Comparison of ENCODE assay signal across 18 cellular contexts in the genomic region with DNA sequence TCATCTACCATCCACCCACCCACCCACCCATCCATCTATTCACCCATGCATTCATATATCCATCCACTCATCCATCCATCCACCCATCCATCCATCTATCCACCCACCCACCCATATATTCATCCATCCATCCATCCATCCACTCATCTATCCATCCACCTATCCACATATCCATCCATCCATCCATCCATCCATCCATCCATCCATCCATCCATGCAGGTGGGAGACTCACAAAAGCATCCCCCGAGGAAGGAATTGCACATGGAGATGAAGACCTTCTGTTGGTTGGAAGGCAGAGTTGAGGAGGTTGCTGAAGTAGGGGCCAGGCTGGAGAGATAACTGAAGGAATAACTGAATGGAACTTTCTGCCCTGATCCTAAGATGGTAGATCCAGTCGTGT.
DNase-seq lines count a peak whose midpoint lies in the region; ATAC-seq, FAIRE-seq and TF ChIP-seq lines count a peak whose summit lies in the region.
"Had no signal": no experiment of that assay in that cellular context is flagged by ENCODE, and none has a peak within 500 bp of the region (broad histone marks: within the 10 kb centered on the region; RNA-seq: fewer than 3 reads in every experiment).

No MANE protein-coding gene starts in this region.

- H3K27ac ChIP-seq in endothelial cell of umbilical vein (ENCODE audit: insufficient read depth, low read depth, low read length) (peak overlapping the region; percentile 14), neural progenitor cell (no peak overlapping the region)
- H3K27ac ChIP-seq: SJCRH30 had no signal

- H3K36me3 ChIP-seq in endothelial cell of umbilical vein (ENCODE audit: control insufficient read depth in 2 of 2, extremely low read depth in 1 of 2, insufficient read depth in 2 of 2, low read length in 2 of 2): peaks cover 6 to 18% of the 10 kb centered on the region in 2 experiments
- H3K36me3 ChIP-seq in neural progenitor cell: no peaks in the 10 kb centered on the region
- H3K36me3 ChIP-seq: BE2C, HAP-1 had no signal

- H3K9ac ChIP-seq in endothelial cell of umbilical vein (replicated peaks; ENCODE audit: extremely low read depth, insufficient read depth, low read length) (no peak overlapping the region), neural progenitor cell (no peak overlapping the region)

- CTCF ChIA-PET in endothelial cell of umbilical vein (lab: Charles Lee): interaction anchor here (0.6 to 18.1 kb wide), 22 partner anchors 11 to 318 kb away, joined by 3 to 1173 read pairs (median 8); partner anchors contain the start of genes ALAD, C9orf43, CDC26 and POLE3

- H3K9me3 ChIP-seq in endothelial cell of umbilical vein (replicated peaks; ENCODE audit: control insufficient read depth, insufficient read depth, low read length) (no peaks in the 10 kb centered on the region), neural progenitor cell (ENCODE audit: low read depth) (no peaks in the 10 kb centered on the region)
- H3K9me3 ChIP-seq: BE2C, HAP-1, SJCRH30 had no signal

- no peak overlapping the region for H2AFZ ChIP-seq in endothelial cell of umbilical vein (ENCODE audit: low read depth, low read length)
- no peak overlapping the region for H2AFZ ChIP-seq in neural progenitor cell (replicated peaks)

- H3K27me3 Mint-ChIP-seq in T-helper 2 cell treated with Interferon-gamma antibody and Interleukin-4, amounts not matched to agents 5 μg/mL and 100 μg/mL, for 36 hours (ENCODE audit: low read depth): no peaks in the 10 kb centered on the region
- H3K27me3 Mint-ChIP-seq in CD14-positive monocyte (ENCODE audit: low read depth in 3 of 3): peaks cover 0 to 2% (median 0%) of the 10 kb centered on the region in 3 donors
- peaks cover 5% of the 10 kb centered on the region for H3K27me3 Mint-ChIP-seq in neural progenitor cell (ENCODE audit: insufficient read depth, low read depth)
- H3K27me3 Mint-ChIP-seq in activated T-cell treated with anti-CD3 and anti-CD28 coated beads, Interleukin-2, amount 50 U/mL, for 24 hours: no peaks in the 10 kb centered on the region
- H3K27me3 Mint-ChIP-seq: CD4-positive, alpha-beta memory T cell had no signal

- H3K4me2 ChIP-seq in endothelial cell of umbilical vein (ENCODE audit: insufficient read depth, low read length): no peak overlapping the region
- no peak overlapping the region for H3K4me2 ChIP-seq in neural progenitor cell

- H3K27ac Mint-ChIP-seq in T-helper 2 cell treated with Interferon-gamma antibody and Interleukin-4, amounts not matched to agents 5 μg/mL and 100 μg/mL, for 36 hours: peak overlapping the region; percentile 38
- H3K27ac Mint-ChIP-seq in CD14-positive monocyte (peak overlapping the region in 2 of 7 donors; percentile 50 to 72), neural progenitor cell (peak overlapping the region; percentile 39)
- no peak overlapping the region for H3K27ac Mint-ChIP-seq in activated T-cell treated with anti-CD3 and anti-CD28 coated beads, Interleukin-2, amount 50 U/mL, for 24 hours

- H4K20me1 ChIP-seq in endothelial cell of umbilical vein (replicated peaks; ENCODE audit: control insufficient read depth, extremely low read depth, insufficient read depth, low read length): no peaks in the 10 kb centered on the region
- no peaks in the 10 kb centered on the region for H4K20me1 ChIP-seq in neural progenitor cell (ENCODE audit: low read depth)

- DNase-seq in T-helper 2 cell treated with Interferon-gamma antibody and Interleukin-4, amounts not matched to agents 5 μg/mL and 100 μg/mL, for 36 hours (ENCODE audit: low spot score): no peak
- DNase-seq in T-helper 2 cell (no peak), CD14-positive monocyte (ENCODE audit: low spot score) (peak; percentile 16), endothelial cell of umbilical vein (ENCODE audit: low read depth, low spot score) (no peak), neural progenitor cell (ENCODE audit: low spot score) (no peak), SIG-M5 treated with dmso at 0.1 percent for 504 hours (lab: John Stamatoyannopoulos, UW; ENCODE audit: unreplicated experiment) (no peak)
- no peak for DNase-seq in activated T-cell treated with anti-CD3 and anti-CD28 coated beads, Interleukin-2, amount 50 U/mL, for 24 hours
- DNase-seq: 8988T, BE2C, DMS79, NCI-H1436, NCI-H2029 treated with DMSO at 0.1 percent for 48 hours, NCI-H774 had no signal

- H3K79me2 ChIP-seq in endothelial cell of umbilical vein (ENCODE audit: control insufficient read depth, insufficient read depth, low read length) (peaks cover 21% of the 10 kb centered on the region), neural progenitor cell (ENCODE audit: low read depth) (peaks cover 14% of the 10 kb centered on the region)

- no peak overlapping the region for H3K4me3 Mint-ChIP-seq in T-helper 2 cell treated with Interferon-gamma antibody and Interleukin-4, amounts not matched to agents 5 μg/mL and 100 μg/mL, for 36 hours
- H3K4me3 Mint-ChIP-seq in CD14-positive monocyte (no peak overlapping the region), neural progenitor cell (no peak overlapping the region)
- no peak overlapping the region for H3K4me3 Mint-ChIP-seq in activated T-cell treated with anti-CD3 and anti-CD28 coated beads, Interleukin-2, amount 50 U/mL, for 24 hours

- POLR2A ChIA-PET in endothelial cell of umbilical vein (lab: Charles Lee): no interaction called here

- no peaks in the 10 kb centered on the region for H3K27me3 ChIP-seq in endothelial cell of umbilical vein (ENCODE audit: control insufficient read depth in 2 of 2, insufficient read depth in 2 of 2, low read length in 2 of 2)
- no peaks in the 10 kb centered on the region for H3K27me3 ChIP-seq in neural progenitor cell
- H3K27me3 ChIP-seq: BE2C, SJCRH30 had no signal

- H3K36me3 Mint-ChIP-seq in T-helper 2 cell treated with Interferon-gamma antibody and Interleukin-4, amounts not matched to agents 5 μg/mL and 100 μg/mL, for 36 hours (ENCODE audit: low read depth): peaks cover 20% of the 10 kb centered on the region
- H3K36me3 Mint-ChIP-seq in CD14-positive monocyte (peaks cover 57 to 83% of the 10 kb centered on the region in 2 donors), neural progenitor cell (no peaks in the 10 kb centered on the region)
- peaks cover 72% of the 10 kb centered on the region for H3K36me3 Mint-ChIP-seq in activated T-cell treated with anti-CD3 and anti-CD28 coated beads, Interleukin-2, amount 50 U/mL, for 24 hours (ENCODE audit: low read depth)

- H3F3A ChIP-seq in neural progenitor cell (ENCODE audit: low read depth): peaks cover 6% of the 10 kb centered on the region

- H3K4me1 Mint-ChIP-seq in T-helper 2 cell treated with Interferon-gamma antibody and Interleukin-4, amounts not matched to agents 5 μg/mL and 100 μg/mL, for 36 hours (ENCODE audit: low read depth): peaks cover 35% of the 10 kb centered on the region
- H3K4me1 Mint-ChIP-seq in CD14-positive monocyte (peaks cover 67% of the 10 kb centered on the region), neural progenitor cell (peaks cover 62% of the 10 kb centered on the region)
- peaks cover 49% of the 10 kb centered on the region for H3K4me1 Mint-ChIP-seq in activated T-cell treated with anti-CD3 and anti-CD28 coated beads, Interleukin-2, amount 50 U/mL, for 24 hours (ENCODE audit: low read depth)

- no peak for TF ChIP-seq CTCF in CD14-positive monocyte (IDR thresholded peaks at IDR 0.05)
- TF ChIP-seq CTCF in endothelial cell of umbilical vein (IDR thresholded peaks at IDR 0.05; ENCODE audit: extremely low read depth in 1 of 2, insufficient read depth in 1 of 2, low read depth in 1 of 2, low read length in 2 of 2): no peak
- TF ChIP-seq CTCF in neural progenitor cell (IDR thresholded peaks at IDR 0.05): no peak

- FAIRE-seq in endothelial cell of umbilical vein (lab: Jason Lieb, UNC): no peak
- FAIRE-seq: D721Med had no signal

- no TSS peak for BruUV-seq in endothelial cell of umbilical vein (replicated peaks; lab: Mats Ljungman, UMichigan)

- ATAC-seq in GM18505 (IDR thresholded peaks at IDR 0.05; ENCODE audit: unreplicated experiment): no peak

- peaks cover 61% of the 10 kb centered on the region for H3K4me1 ChIP-seq in endothelial cell of umbilical vein (ENCODE audit: control insufficient read depth, extremely low read depth, insufficient read depth, low read length)
- peaks cover 26% of the 10 kb centered on the region for H3K4me1 ChIP-seq in neural progenitor cell

- no peak overlapping the region for H3K4me3 ChIP-seq in endothelial cell of umbilical vein (replicated peaks in 1 of 3; ENCODE audit: insufficient read depth in 1 of 3, low read depth in 1 of 3, low read length in 3 of 3)
- no peak overlapping the region for H3K4me3 ChIP-seq in neural progenitor cell
- H3K4me3 ChIP-seq: HAP-1, SJCRH30 had no signal

- TF ChIP-seq POLR2A in endothelial cell of umbilical vein (IDR thresholded peaks at IDR 0.05; ENCODE audit: low read depth, low read length) (no peak), GM18505 (IDR thresholded peaks at IDR 0.05; ENCODE audit: borderline replicate concordance, extremely low read depth, insufficient read depth, insufficient read length) (no peak)

- dilution Hi-C loops in endothelial cell of umbilical vein (cut with MboI; ENCODE audit: extremely low pct_ligation_motif_present, low sequenced_read_pairs): loop anchor here (10.0 kb wide), 1 partner anchor 64 kb away; no protein-coding TSS in a partner anchor

- H3K9me3 Mint-ChIP-seq in T-helper 2 cell treated with Interferon-gamma antibody and Interleukin-4, amounts not matched to agents 5 μg/mL and 100 μg/mL, for 36 hours: no peaks in the 10 kb centered on the region
- H3K9me3 Mint-ChIP-seq in CD14-positive monocyte: no peaks in the 10 kb centered on the region
- H3K9me3 Mint-ChIP-seq in neural progenitor cell: no peaks in the 10 kb centered on the region
- no peaks in the 10 kb centered on the region for H3K9me3 Mint-ChIP-seq in activated T-cell treated with anti-CD3 and anti-CD28 coated beads, Interleukin-2, amount 50 U/mL, for 24 hours

- intact Hi-C loops in CD14-positive monocyte (cut with micrococcal nuclease) (loop anchor here (5.0 kb wide), 2 partner anchors 67 to 313 kb away; partner anchors contain the start of genes CDC26 (in 1 of the 2) and PRPF4 (in 1 of the 2)), endothelial cell of umbilical vein (cut with micrococcal nuclease) (loop anchor here (2.0 kb wide), 1 partner anchor 316 kb away; the partner anchor contains the start of genes CDC26 and PRPF4)

- no peaks in the 10 kb centered on the region for H3K9me1 ChIP-seq in endothelial cell of umbilical vein (replicated peaks; ENCODE audit: control insufficient read depth, extremely low read depth, insufficient read depth, low read length)

TF ChIP-seq in endothelial cell of umbilical vein, 7 proteins besides CTCF, POLR2A, EP300 and RAD21 (continues in another document):
- TF ChIP-seq POLR2AphosphoS5 (IDR thresholded peaks at IDR 0.05; ENCODE audit: insufficient read depth, low read depth, low read length) (no peak), JUN (IDR thresholded peaks at IDR 0.05; ENCODE audit: borderline replicate concordance, insufficient read depth, insufficient read length, low read depth) (no peak), EZH2 (IDR thresholded peaks at IDR 0.05; ENCODE audit: borderline replicate concordance, low read depth, low read length, severe bottlenecking) (no peak), GATA2 (IDR thresholded peaks at IDR 0.05; ENCODE audit: insufficient read depth, insufficient read length, low read depth, low read length) (no peak), FOS (IDR thresholded peaks at IDR 0.05; ENCODE audit: borderline replicate concordance, insufficient read depth, low read length) (no peak)
